In genomic region chr1:112358798-112359408, GRCh38 we compare ENCODE assay signal across 8 cellular contexts. TPM values are rescaled to one million over a fixed set of nuclear protein-coding genes. Genes with fewer than 3 reads are reported as not detected.
DNase-seq lines count a peak whose midpoint lies in the region; ATAC-seq, FAIRE-seq and TF ChIP-seq lines count a peak whose summit lies in the region.

No MANE protein-coding gene starts in this region.

- H3K36me3 Mint-ChIP-seq in MCF 10A (ENCODE audit: insufficient read depth, unreplicated experiment): peaks cover 6% of the 10 kb centered on the region

- peak overlapping the region; percentile 62 for H3K4me3 Mint-ChIP-seq in MCF 10A (ENCODE audit: unreplicated experiment)

- no TSS peak for BruUV-seq in MCF 10A (replicated peaks; lab: Mats Ljungman, UMichigan)

- intact Hi-C loops in MCF 10A (cut with micrococcal nuclease): loop anchor here (1.0 kb wide), 1 partner anchor 10 kb away; no protein-coding TSS in a partner anchor

- ATAC-seq in SK-N-SH treated with all-trans-retinoic acid at 6 μM for 48 hours (peak; percentile 96), HG02571 (IDR thresholded peaks at IDR 0.05; ENCODE audit: unreplicated experiment) (no peak)

- POLR2A ChIA-PET in MCF 10A (lab: Yijun Ruan, JAX): interaction anchor here (1.4 kb wide), 1 partner anchor 12 kb away, joined by 3 read pairs; no protein-coding TSS in a partner anchor

- no peaks in the 10 kb centered on the region for H3K9me1 ChIP-seq in keratinocyte (ENCODE audit: control insufficient read depth, extremely low read depth, insufficient read depth, low read length)

- peak overlapping the region; percentile 72 for H3K27ac Mint-ChIP-seq in MCF 10A (ENCODE audit: low read depth, unreplicated experiment)

- no peak overlapping the region for H3K4me3 ChIP-seq in keratinocyte (ENCODE audit: control insufficient read depth in 2 of 3, extremely low read depth in 1 of 3, insufficient read depth in 2 of 3, low read depth in 1 of 3, low read length in 3 of 3)
- H3K4me3 ChIP-seq in small intestine (ENCODE audit: low read depth in 1 of 2, low read length in 2 of 2): no peak overlapping the region

- peaks cover 31% of the 10 kb centered on the region for H3K4me1 Mint-ChIP-seq in MCF 10A (ENCODE audit: insufficient read depth, unreplicated experiment)

- no peaks in the 10 kb centered on the region for H4K20me1 ChIP-seq in keratinocyte (ENCODE audit: control insufficient read depth, extremely low read depth, insufficient read depth, low read length)

- dilution Hi-C loops in keratinocyte (cut with MboI; ENCODE audit: extremely low pct_ligation_motif_present, low sequenced_read_pairs): no loop called here

- H3K36me3 ChIP-seq in keratinocyte (ENCODE audit: control insufficient read depth in 2 of 2, extremely low read depth in 1 of 2, insufficient read depth in 2 of 2, low read length in 2 of 2) (no peaks in the 10 kb centered on the region), small intestine (ENCODE audit: control insufficient read depth in 2 of 2, insufficient read depth in 2 of 2, low read length in 2 of 2) (no peaks in the 10 kb centered on the region)

- no peaks in the 10 kb centered on the region for H3K79me2 ChIP-seq in keratinocyte (ENCODE audit: control insufficient read depth, insufficient read depth, low read length)

- no peaks in the 10 kb centered on the region for H3K9me3 Mint-ChIP-seq in MCF 10A (ENCODE audit: unreplicated experiment)

- peak overlapping the region; percentile 37 for H3K4me2 ChIP-seq in keratinocyte (ENCODE audit: control insufficient read depth, extremely low read depth, insufficient read depth, low read depth, low read length)

- no peak overlapping the region for H3K9ac ChIP-seq in keratinocyte (ENCODE audit: control insufficient read depth, extremely low read depth, insufficient read depth, low read length)

- peak overlapping the region; percentile 80 for H2AFZ ChIP-seq in keratinocyte (ENCODE audit: control insufficient read depth, low read length)

- no peaks in the 10 kb centered on the region for H3K27me3 Mint-ChIP-seq in MCF 10A (ENCODE audit: insufficient read depth, unreplicated experiment)

- H3K4me1 ChIP-seq in keratinocyte (ENCODE audit: control insufficient read depth, extremely low read depth, insufficient read depth, low read length) (peaks cover 18% of the 10 kb centered on the region), small intestine (ENCODE audit: control insufficient read depth in 2 of 2, insufficient read depth in 1 of 2, low read depth in 1 of 2, low read length in 1 of 2) (peaks cover 0 to 11% of the 10 kb centered on the region in 2 donors)

- H3K27ac ChIP-seq in keratinocyte (ENCODE audit: control insufficient read depth, insufficient read depth, low read length) (no peak overlapping the region), small intestine (ENCODE audit: low read depth in 1 of 2, low read length in 1 of 2) (peak overlapping the region in 1 of 2 donors; percentile 96)

- WGBS in small intestine, 3 donors: 32 to 39% (median 37%) methylated on average over 7 of the region's 7 CpGs

- TF ChIP-seq CTCF in MCF 10A (IDR thresholded peaks at IDR 0.05; ENCODE audit: unreplicated experiment) (peak; percentile 82), keratinocyte (optimal IDR thresholded peaks at IDR 0.05 in 1 of 3, IDR thresholded peaks at IDR 0.05 in 1 of 3, conservative IDR thresholded peaks at IDR 0.05 in 1 of 3; ENCODE audit: extremely low read depth in 1 of 3, insufficient read depth in 2 of 3, low read length in 3 of 3) (peak; percentile 91 to 99 (median 93))

- FAIRE-seq in keratinocyte (lab: Jason Lieb, UNC): peak; percentile 84
- no peak for FAIRE-seq in small intestine (lab: Jason Lieb, UNC)

- peak; percentile 9 for DNase-seq in SIG-M5 treated with dmso at 0.1 percent for 504 hours (lab: John Stamatoyannopoulos, UW; ENCODE audit: unreplicated experiment)
- no peak for DNase-seq in SIG-M5 (lab: John Stamatoyannopoulos, UW)
- peak; percentile 34 for DNase-seq in HK-2 (ENCODE audit: unreplicated experiment)
- peak; percentile 64 for DNase-seq in MCF 10A (ENCODE audit: unreplicated experiment)
- peak; percentile 21 for DNase-seq in keratinocyte (ENCODE audit: low read depth, low spot score)
- DNase-seq in small intestine: peak; percentile 49

- H3K9me3 ChIP-seq in keratinocyte (ENCODE audit: control insufficient read depth, low read depth, low read length) (no peaks in the 10 kb centered on the region), small intestine (ENCODE audit: control insufficient read depth, low read depth) (no peaks in the 10 kb centered on the region)

- H3K27me3 ChIP-seq in keratinocyte (ENCODE audit: control insufficient read depth, extremely low read depth, insufficient read depth, low read length) (no peaks in the 10 kb centered on the region), small intestine (ENCODE audit: control insufficient read depth in 2 of 2, insufficient read depth in 2 of 2, low read length in 2 of 2) (no peaks in the 10 kb centered on the region)

- CTCF ChIA-PET in MCF 10A (lab: Yijun Ruan, JAX): interaction anchor here (0.5 to 7.6 kb wide), 35 partner anchors 9 to 1982 kb away, joined by 3 to 137 read pairs (median 4); no protein-coding TSS in a partner anchor

TF ChIP-seq in SK-N-SH treated with all-trans-retinoic acid at 6 μM for 48 hours, 23 proteins besides CTCF, POLR2A, EP300 and RAD21 (continues in another document):
- TF ChIP-seq POU6F1 (CRISPR knock-in tag; IDR thresholded peaks at IDR 0.05; ENCODE audit: borderline replicate concordance, low read depth) (no peak), RARB (CRISPR knock-in tag; IDR thresholded peaks at IDR 0.05) (no peak), OSR1 (CRISPR knock-in tag; IDR thresholded peaks at IDR 0.05) (no peak), PPARA (CRISPR knock-in tag; IDR thresholded peaks at IDR 0.05; ENCODE audit: borderline replicate concordance) (no peak), ARNTL (CRISPR knock-in tag; IDR thresholded peaks at IDR 0.05; ENCODE audit: borderline replicate concordance, low read depth) (no peak), TOX (CRISPR knock-in tag; IDR thresholded peaks at IDR 0.05; ENCODE audit: borderline replicate concordance) (no peak), CSRNP3 (CRISPR knock-in tag; IDR thresholded peaks at IDR 0.05) (no peak), PATZ1 (CRISPR knock-in tag; IDR thresholded peaks at IDR 0.05; ENCODE audit: borderline replicate concordance) (no peak), ZFP30 (CRISPR knock-in tag; IDR thresholded peaks at IDR 0.05) (no peak), ZNF565 (CRISPR knock-in tag; conservative IDR thresholded peaks at IDR 0.05; ENCODE audit: low read depth) (no peak), ISL1 (CRISPR knock-in tag; IDR thresholded peaks at IDR 0.05) (no peak), CSDC2 (CRISPR knock-in tag; IDR thresholded peaks at IDR 0.05) (no peak)

RNA-seq across cellular contexts. Expression of gene CTTNBP2NL, which starts 37.1 kb away (rescaled TPM):
- total RNA-seq in MCF 10A (2022): 41.3 and 48.8 TPM in 2 replicates
- polyA plus RNA-seq in keratinocyte: 16.3 to 20.2 TPM (median 19.1 TPM) in 3 replicates
- polyA plus RNA-seq in keratinocyte (2011; ENCODE audit: low read depth): 42.5 TPM
- polyA plus RNA-seq in keratinocyte (2011; cell fraction: cytosol; rRNA removed): 10.5 and 15.9 TPM in 2 replicates
- polyA plus RNA-seq in keratinocyte (2011; cell fraction: nucleus; rRNA removed): 21.5 and 24.5 TPM in 2 replicates
- 17.6 and 18.6 TPM in 2 replicates for polyA plus RNA-seq in keratinocyte (2012; ENCODE audit: low replicate concordance)
- 11.0 to 38.9 TPM (median 27.5 TPM) in 3 replicates for polyA minus RNA-seq in keratinocyte
- polyA minus RNA-seq in keratinocyte (2011; cell fraction: cytosol; rRNA and poly(A)+ RNA removed): 16.9 TPM
- polyA minus RNA-seq in keratinocyte (2011; cell fraction: nucleus; rRNA and poly(A)+ RNA removed): 20.2 and 40.7 TPM in 2 replicates
- polyA plus RNA-seq in small intestine: 1 to 10 TPM; 3.8 to 8.9 (median 4.2) TPM
